Comparison of ENCODE assay signal across 25 cellular contexts in the genomic region with DNA sequence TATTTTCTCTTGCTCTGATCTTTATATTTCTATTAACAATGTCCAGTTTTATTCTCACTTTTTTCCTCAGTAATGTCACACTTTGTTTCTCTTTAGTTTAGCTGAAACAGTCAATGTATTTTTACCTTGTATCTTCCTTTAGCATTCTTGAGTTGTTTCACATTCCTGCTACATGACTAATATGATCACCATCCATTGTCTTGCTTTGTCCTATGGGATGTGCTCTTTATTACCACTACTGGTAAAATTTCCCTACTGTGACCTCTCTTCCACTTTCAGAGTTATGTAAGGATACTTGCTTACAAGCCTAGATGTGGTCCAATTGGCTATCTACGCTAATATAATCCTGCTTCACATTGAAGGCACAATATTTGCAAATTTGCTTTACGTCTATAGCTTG.
A peak's percentile ranks its signal among the peaks of the same experiment; 100 is the strongest.
DNase-seq lines count a peak whose midpoint lies in the region; ATAC-seq, FAIRE-seq and TF ChIP-seq lines count a peak whose summit lies in the region.
"Had no signal": no experiment of that assay in that cellular context is flagged by ENCODE, and none has a peak within 500 bp of the region (broad histone marks: within the 10 kb centered on the region; RNA-seq: fewer than 3 reads in every experiment).

No MANE protein-coding gene starts in this region.

- ATAC-seq in HepG2 (no peak), right lobe of liver (no peak), GM21576 (IDR thresholded peaks at IDR 0.05; ENCODE audit: unreplicated experiment) (no peak)
- ATAC-seq: A549, gastroesophageal sphincter, left lobe of liver, mucosa of descending colon had no signal

- H3K4me1 Mint-ChIP-seq in activated T-cell treated with anti-CD3 and anti-CD28 coated beads, Interleukin-2, amount 50 U/mL, for 24 hours (ENCODE audit: low read depth), result no peaks in the 10 kb centered on the region
- H3K4me1 Mint-ChIP-seq: IgD-negative memory B cell, neural crest cell had no signal

- intact Hi-C loops in HepG2 (cut with micrococcal nuclease; ENCODE audit: unreplicated experiment) (no loop called here), right lobe of liver (cut with DNase I) (no loop called here), OCI-LY7 (cut with micrococcal nuclease; ENCODE audit: unreplicated experiment) (no loop called here), cardiac septum (cut with DNase I) (no loop called here)

- H3K4me3 ChIP-seq in HepG2 (replicated peaks in 1 of 3; ENCODE audit: insufficient read depth in 1 of 3, low read depth in 2 of 3, low read length in 3 of 3), result no peak overlapping the region
- no peak overlapping the region for H3K4me3 ChIP-seq in right lobe of liver
- no peak overlapping the region for H3K4me3 ChIP-seq in cardiac fibroblast (replicated peaks in 1 of 2; ENCODE audit: low read depth in 2 of 2, low read length in 2 of 2)
- no peak overlapping the region for H3K4me3 ChIP-seq in OCI-LY7 (ENCODE audit: low read depth, low read length, poor library complexity, severe bottlenecking)
- H3K4me3 ChIP-seq: A549, gastroesophageal sphincter, GM23248, mucosa of descending colon, prostate gland, stomach, upper lobe of left lung had no signal

- H3K4me2 ChIP-seq in HepG2 (ENCODE audit: low read depth, low read length) (no peak overlapping the region), OCI-LY7 (ENCODE audit: low read length) (no peak overlapping the region)
- H3K4me2 ChIP-seq: A549 had no signal

- H2AFZ ChIP-seq in HepG2 (ENCODE audit: low read length) (no peak overlapping the region), OCI-LY7 (ENCODE audit: low read length) (no peak overlapping the region)
- H2AFZ ChIP-seq: GM23248 had no signal

- WGBS in HepG2 (ENCODE audit: low lambda C conversion rate), result 39% methylated on average over 2 of the region's 2 CpGs
- WGBS in right lobe of liver (ENCODE audit: insufficient coverage, low coverage, low lambda C conversion rate, missing lambda C conversion rate), result 90% methylated on average over 2 of the region's 2 CpGs

- POLR2A ChIA-PET in HepG2 (lab: Yijun Ruan, JAX), result no interaction called here
- POLR2A ChIA-PET in OCI-LY7 (lab: Charles Lee), result no interaction called here

- H3K36me3 Mint-ChIP-seq in activated T-cell treated with anti-CD3 and anti-CD28 coated beads, Interleukin-2, amount 50 U/mL, for 24 hours (ENCODE audit: low read depth), result no peaks in the 10 kb centered on the region
- H3K36me3 Mint-ChIP-seq: IgD-negative memory B cell had no signal

- H3K9me3 Mint-ChIP-seq in activated T-cell treated with anti-CD3 and anti-CD28 coated beads, Interleukin-2, amount 50 U/mL, for 24 hours, result peaks cover 9% of the 10 kb centered on the region

- no peak overlapping the region for H3K9ac ChIP-seq in HepG2 (ENCODE audit: insufficient read depth, low read depth, low read length)
- H3K9ac ChIP-seq: GM23248 had no signal

- H3K4me3 Mint-ChIP-seq in activated T-cell treated with anti-CD3 and anti-CD28 coated beads, Interleukin-2, amount 50 U/mL, for 24 hours, result no peak overlapping the region
- H3K4me3 Mint-ChIP-seq: IgD-negative memory B cell, neural crest cell had no signal

- H3K79me2 ChIP-seq in HepG2 (ENCODE audit: insufficient read depth, low read length) (no peaks in the 10 kb centered on the region), OCI-LY7 (ENCODE audit: insufficient read depth, low read depth, low read length) (no peaks in the 10 kb centered on the region)

- H3K9me2 ChIP-seq in OCI-LY7 (ENCODE audit: insufficient read depth, low read length), result no peaks in the 10 kb centered on the region

- no peaks in the 10 kb centered on the region for H3K36me3 ChIP-seq in HepG2 (replicated peaks in 1 of 2; ENCODE audit: control insufficient read depth in 1 of 2, insufficient read depth in 2 of 2, low read length in 2 of 2)
- no peaks in the 10 kb centered on the region for H3K36me3 ChIP-seq in right lobe of liver
- H3K36me3 ChIP-seq in OCI-LY7 (ENCODE audit: insufficient read depth, low read length), result no peaks in the 10 kb centered on the region
- H3K36me3 ChIP-seq: gastroesophageal sphincter, prostate gland, stomach, upper lobe of left lung had no signal

- no peaks in the 10 kb centered on the region for H4K20me1 ChIP-seq in HepG2 (ENCODE audit: insufficient read depth, low read length)
- H4K20me1 ChIP-seq in OCI-LY7 (ENCODE audit: insufficient read depth, low read length), result no peaks in the 10 kb centered on the region

- BruUV-seq in HepG2 (replicated peaks; lab: Mats Ljungman, UMichigan) (no TSS peak), OCI-LY7 (replicated peaks; lab: Mats Ljungman, UMichigan) (no TSS peak)

- TF ChIP-seq CTCF in HepG2 (CRISPR knock-in tag; IDR thresholded peaks at IDR 0.05) (no peak), right lobe of liver (IDR thresholded peaks at IDR 0.05) (no peak), cardiac fibroblast (IDR thresholded peaks at IDR 0.05; ENCODE audit: low read depth, low read length) (no peak), OCI-LY7 (conservative IDR thresholded peaks at IDR 0.05; ENCODE audit: low read length) (no peak)

- H3K4me1 ChIP-seq in HepG2 (ENCODE audit: insufficient read depth, low read length) (no peaks in the 10 kb centered on the region), right lobe of liver (peaks cover 0 to 8% (median 0%) of the 10 kb centered on the region in 4 donors), OCI-LY7 (ENCODE audit: insufficient read depth, low read length, poor library complexity, severe bottlenecking) (no peaks in the 10 kb centered on the region)
- H3K4me1 ChIP-seq: A549, prostate gland, stomach, upper lobe of left lung had no signal

- TF ChIP-seq RAD21 in HepG2 (CRISPR knock-in tag; IDR thresholded peaks at IDR 0.05), result no peak

- no peak for TF ChIP-seq EP300 in HepG2 (IDR thresholded peaks at IDR 0.05; ENCODE audit: low read depth in 2 of 2, low read length in 2 of 2)
- no peak for TF ChIP-seq EP300 in HepG2 (CRISPR knock-in tag; IDR thresholded peaks at IDR 0.05; ENCODE audit: borderline replicate concordance)

- H3K27ac ChIP-seq in HepG2 (ENCODE audit: extremely low read length, insufficient read depth, low read length) (no peak overlapping the region), right lobe of liver (no peak overlapping the region), OCI-LY7 (ENCODE audit: low read depth, low read length, poor library complexity, severe bottlenecking) (no peak overlapping the region)
- H3K27ac ChIP-seq: A549, GM23248, prostate gland, stomach, upper lobe of left lung had no signal

- H3K27me3 Mint-ChIP-seq in activated T-cell treated with anti-CD3 and anti-CD28 coated beads, Interleukin-2, amount 50 U/mL, for 24 hours, result no peaks in the 10 kb centered on the region
- H3K27me3 Mint-ChIP-seq: IgD-negative memory B cell had no signal

- no peaks in the 10 kb centered on the region for H3K27me3 ChIP-seq in HepG2 (ENCODE audit: control insufficient read depth in 1 of 2, insufficient read depth in 2 of 2, low read length in 2 of 2)
- H3K27me3 ChIP-seq in right lobe of liver, result no peaks in the 10 kb centered on the region
- H3K27me3 ChIP-seq: gastroesophageal sphincter, stomach, upper lobe of left lung had no signal

- DNase-seq in HepG2 (ENCODE audit: low spot score) (peak; percentile 12), right lobe of liver (no peak), cardiac fibroblast (ENCODE audit: low read depth in 2 of 2) (peak; percentile 35 to 84), kidney tubule cell (ENCODE audit: low spot score) (peak; percentile 93), OCI-LY7 (ENCODE audit: low spot score) (no peak), cardiac septum (ENCODE audit: low spot score) (no peak)
- no peak for DNase-seq in activated T-cell treated with anti-CD3 and anti-CD28 coated beads, Interleukin-2, amount 50 U/mL, for 24 hours
- DNase-seq: activated CD4-positive, alpha-beta T cell treated with anti-CD3 and anti-CD28 coated beads, Interleukin-2, amount 50 U/mL, for 1 hour; GDM1; GM23248; mucosa of descending colon; NCI-H2171 treated with DMSO at 0.1 percent for 48 hours; NCI-H69; SIG-M5; stimulated activated CD4-positive, alpha-beta T cell treated with anti-CD3 and anti-CD28 coated beads, Interleukin-12 subunit alpha, Interleukin-12 subunit beta, amount 100 ng/mL, for 4 hours; stomach; T-helper 1 cell had no signal

- TF ChIP-seq POLR2A in HepG2 (IDR thresholded peaks at IDR 0.05; ENCODE audit: insufficient read depth in 1 of 2, low read depth in 2 of 2, low read length in 2 of 2), result no peak
- TF ChIP-seq POLR2A in right lobe of liver (IDR thresholded peaks at IDR 0.05), result no peak

- no peak overlapping the region for H3K27ac Mint-ChIP-seq in activated T-cell treated with anti-CD3 and anti-CD28 coated beads, Interleukin-2, amount 50 U/mL, for 24 hours
- H3K27ac Mint-ChIP-seq: IgD-negative memory B cell had no signal

- in situ Hi-C loops in HepG2 (cut with HindIII; ENCODE audit: extremely low pct_ligation_motif_present, low pct_unique_long_range_greater_than_20kb), result no loop called here

- FAIRE-seq in HepG2 (lab: Jason Lieb, UNC), result no peak
- FAIRE-seq: A549 had no signal

- H3K9me3 ChIP-seq in HepG2 (ENCODE audit: low read length) (peaks cover 61% of the 10 kb centered on the region), right lobe of liver (no peaks in the 10 kb centered on the region), OCI-LY7 (ENCODE audit: low read length) (no peaks in the 10 kb centered on the region)
- H3K9me3 ChIP-seq: A549, gastroesophageal sphincter, mucosa of descending colon, prostate gland had no signal

- CTCF ChIA-PET in HepG2 (lab: Yijun Ruan, JAX; ENCODE audit: low intra/inter-chr PET ratio, low total read pairs), result no interaction called here
- CTCF ChIA-PET in OCI-LY7 (lab: Charles Lee; ENCODE audit: unreplicated experiment), result no interaction called here

TF ChIP-seq in HepG2, 621 proteins besides CTCF, POLR2A, EP300 and RAD21:
- no peak for TF ChIP-seq RBAK (CRISPR knock-in tag; IDR thresholded peaks at IDR 0.05)
- TF ChIP-seq SOX13 (IDR thresholded peaks at IDR 0.05), result no peak
- peak in 1 of 2 experiments; percentile 13; a peak in 1 of 4 replicates for TF ChIP-seq SOX13 (CRISPR knock-in tag; conservative IDR thresholded peaks at IDR 0.05 in 1 of 2, IDR thresholded peaks at IDR 0.05 in 1 of 2)

Comparison
In these comparisons a context has a peak if more than half of its experiments do, and no peak if none do; other contexts are left out.
1. DNase-seq: peak in HepG2 (single experiment), cardiac fibroblast (2 of 2) and kidney tubule cell (single experiment); none in right lobe of liver (0 of 3), activated T-cell treated with anti-CD3 and anti-CD28 coated beads, Interleukin-2, amount 50 U/mL, for 24 hours (single experiment), OCI-LY7 (single experiment) and cardiac septum (single experiment).